In the genomic region with DNA sequence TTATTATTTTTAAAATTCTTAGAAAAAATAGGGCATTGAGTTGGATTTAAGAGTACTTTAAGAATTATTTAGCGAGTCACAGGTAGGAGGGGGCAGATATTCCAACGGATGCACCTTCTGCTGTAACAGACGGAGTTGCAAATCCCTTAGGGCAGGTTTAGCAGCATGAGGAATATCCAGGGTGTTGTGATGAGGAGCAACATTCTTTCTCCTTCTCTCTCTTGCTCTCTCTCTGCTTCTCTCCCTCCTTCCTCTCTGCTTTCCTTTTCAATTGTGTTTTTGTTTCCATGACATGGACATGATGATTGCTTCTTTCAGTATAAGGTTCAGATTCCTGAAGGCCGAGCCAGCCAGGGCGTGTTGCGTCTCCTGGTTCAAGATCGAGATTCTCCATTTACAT, we compare ENCODE assay signal across 22 cellular contexts.
"Had no signal": no experiment of that assay in that cellular context is flagged by ENCODE, and none has a peak within 500 bp of the region (broad histone marks: within the 10 kb centered on the region; RNA-seq: fewer than 3 reads in every experiment).

No MANE protein-coding gene starts in this region.

- H3K4me1 ChIP-seq: body of pancreas, gastroesophageal sphincter had no signal

- H3K4me3 Mint-ChIP-seq: activated CD4-positive, alpha-beta memory T cell treated with anti-CD3 and anti-CD28 coated beads for 36 hours; activated naive CD4-positive, alpha-beta T cell treated with anti-CD3 and anti-CD28 coated beads for 36 hours; activated naive CD8-positive, alpha-beta T cell treated with anti-CD3 and anti-CD28 coated beads, Interleukin-2, amount 50 U/mL, for 24 hours; dendritic cell treated with granulocyte-macrophage colony-stimulating factor and Interleukin-4, amounts not matched to agents 40 ng/mL and 50 ng/mL, for 4 days; naive thymus-derived CD8-positive, alpha-beta T cell; neural progenitor cell; stimulated activated naive B cell treated with anti-CD40 and anti-IgM and Interleukin-4, amounts not matched to agents 10 μg/mL and 1 μg/mL and 100 μg/mL, for 72 hours; T-helper 1 cell treated with Interleukin-12 subunit alpha and Interleukin-12 subunit beta and Interleukin-4 antibody, amounts not matched to agents 30 μg/mL and 1 μg/mL, for 36 hours; type B pancreatic cell had no signal

- H3K27me3 ChIP-seq: body of pancreas, gastroesophageal sphincter, neural progenitor cell had no signal

- H3K9ac ChIP-seq: neural progenitor cell had no signal

- H3K36me3 ChIP-seq: lower lobe of right lung, neural progenitor cell had no signal

- FAIRE-seq: small intestine had no signal

- ATAC-seq: activated naive CD8-positive, alpha-beta T cell treated with anti-CD3 and anti-CD28 coated beads, Interleukin-2, amount 50 U/mL, for 24 hours; body of pancreas; esophagus mucosa; gastroesophageal sphincter; left lobe of liver; lower lobe of right lung; naive thymus-derived CD8-positive, alpha-beta T cell; sciatic nerve; stimulated activated naive B cell treated with anti-CD40 and anti-IgM and Interleukin-4, amounts not matched to agents 10 μg/mL and 1 μg/mL and 100 μg/mL, for 72 hours had no signal

- H3K27ac ChIP-seq: body of pancreas, gastroesophageal sphincter, lower lobe of right lung, neural progenitor cell had no signal

- H3K27ac Mint-ChIP-seq: activated CD4-positive, alpha-beta memory T cell treated with anti-CD3 and anti-CD28 coated beads for 36 hours; activated naive CD4-positive, alpha-beta T cell treated with anti-CD3 and anti-CD28 coated beads for 36 hours; activated naive CD8-positive, alpha-beta T cell treated with anti-CD3 and anti-CD28 coated beads, Interleukin-2, amount 50 U/mL, for 24 hours; dendritic cell treated with granulocyte-macrophage colony-stimulating factor and Interleukin-4, amounts not matched to agents 40 ng/mL and 50 ng/mL, for 4 days; naive thymus-derived CD8-positive, alpha-beta T cell; neural progenitor cell; stimulated activated naive B cell treated with anti-CD40 and anti-IgM and Interleukin-4, amounts not matched to agents 10 μg/mL and 1 μg/mL and 100 μg/mL, for 72 hours; T-helper 1 cell treated with Interleukin-12 subunit alpha and Interleukin-12 subunit beta and Interleukin-4 antibody, amounts not matched to agents 30 μg/mL and 1 μg/mL, for 36 hours; type B pancreatic cell had no signal

- H3K27me3 Mint-ChIP-seq: activated CD4-positive, alpha-beta memory T cell treated with anti-CD3 and anti-CD28 coated beads for 36 hours; activated naive CD8-positive, alpha-beta T cell treated with anti-CD3 and anti-CD28 coated beads, Interleukin-2, amount 50 U/mL, for 24 hours; dendritic cell treated with granulocyte-macrophage colony-stimulating factor and Interleukin-4, amounts not matched to agents 40 ng/mL and 50 ng/mL, for 4 days; naive thymus-derived CD8-positive, alpha-beta T cell; stimulated activated naive B cell treated with anti-CD40 and anti-IgM and Interleukin-4, amounts not matched to agents 10 μg/mL and 1 μg/mL and 100 μg/mL, for 72 hours; type B pancreatic cell had no signal

- H3K4me2 ChIP-seq: neural progenitor cell had no signal

- H3K36me3 Mint-ChIP-seq: activated CD4-positive, alpha-beta memory T cell treated with anti-CD3 and anti-CD28 coated beads for 36 hours; neural progenitor cell; type B pancreatic cell had no signal

- H3K9me3 ChIP-seq: body of pancreas, gastroesophageal sphincter, lower lobe of right lung had no signal

- H3K4me1 Mint-ChIP-seq: activated naive CD8-positive, alpha-beta T cell treated with anti-CD3 and anti-CD28 coated beads, Interleukin-2, amount 50 U/mL, for 24 hours had no signal

- H3K4me3 ChIP-seq: body of pancreas, gastroesophageal sphincter, lower lobe of right lung, neural progenitor cell had no signal

- H3K9me3 Mint-ChIP-seq: activated CD4-positive, alpha-beta memory T cell treated with anti-CD3 and anti-CD28 coated beads for 36 hours; activated naive CD4-positive, alpha-beta T cell treated with anti-CD3 and anti-CD28 coated beads for 36 hours; activated naive CD8-positive, alpha-beta T cell treated with anti-CD3 and anti-CD28 coated beads, Interleukin-2, amount 50 U/mL, for 24 hours; dendritic cell treated with granulocyte-macrophage colony-stimulating factor and Interleukin-4, amounts not matched to agents 40 ng/mL and 50 ng/mL, for 4 days; naive thymus-derived CD8-positive, alpha-beta T cell; stimulated activated naive B cell treated with anti-CD40 and anti-IgM and Interleukin-4, amounts not matched to agents 10 μg/mL and 1 μg/mL and 100 μg/mL, for 72 hours; T-helper 1 cell treated with Interleukin-12 subunit alpha and Interleukin-12 subunit beta and Interleukin-4 antibody, amounts not matched to agents 30 μg/mL and 1 μg/mL, for 36 hours; type B pancreatic cell had no signal

- DNase-seq: activated CD4-positive, alpha-beta memory T cell treated with anti-CD3 and anti-CD28 coated beads for 36 hours; activated CD4-positive, alpha-beta T cell treated with anti-CD3 and anti-CD28 coated beads for 48 hours; activated effector memory CD4-positive, alpha-beta T cell treated with Interleukin-2 at 50 U/mL for 16 hours; activated naive CD4-positive, alpha-beta T cell treated with anti-CD3 and anti-CD28 coated beads for 36 hours; activated naive CD8-positive, alpha-beta T cell treated with anti-CD3 and anti-CD28 coated beads, Interleukin-2, amount 50 U/mL, for 24 hours; activated T-cell treated with anti-CD3 and anti-CD28 coated beads, Interleukin-2, amount 50 U/mL, for 48 hours; body of pancreas; effector CD4-positive, alpha-beta T cell; lower lobe of right lung; naive thymus-derived CD8-positive, alpha-beta T cell; small intestine; stimulated activated CD4-positive, alpha-beta T cell treated with anti-CD3 and anti-CD28 coated beads, Interleukin-15, amount 100 ng/mL, for 24 hours; stimulated activated naive B cell treated with anti-CD40 and anti-IgM and Interleukin-4, amounts not matched to agents 10 μg/mL and 1 μg/mL and 100 μg/mL, for 72 hours; T1000 had no signal
